ENCODE assay signal across 20 cellular contexts in the genomic region with DNA sequence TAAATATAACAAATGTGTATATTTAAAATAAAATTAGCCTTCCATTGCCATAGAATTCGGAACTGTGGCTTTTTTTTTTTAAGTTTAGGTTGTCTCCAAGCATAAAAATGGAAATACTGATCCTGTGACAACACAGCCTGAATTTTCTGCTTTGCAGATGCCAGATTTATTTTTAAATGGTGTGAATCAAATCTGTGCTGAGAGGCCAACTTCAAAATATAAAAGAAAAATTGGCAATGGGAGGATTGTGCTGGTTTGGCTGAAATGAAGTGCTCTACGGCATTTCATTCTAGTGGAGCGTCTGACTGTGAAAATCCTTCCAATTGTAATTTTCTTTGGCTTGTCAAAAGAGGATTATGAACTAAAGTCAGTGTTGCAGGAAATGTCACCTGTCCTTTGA.
"Had no signal": no experiment of that assay in that cellular context is flagged by ENCODE, and none has a peak within 500 bp of the region (broad histone marks: within the 10 kb centered on the region; RNA-seq: fewer than 3 reads in every experiment).

No MANE protein-coding gene starts in this region.

- H3K27ac Mint-ChIP-seq: activated CD4-positive, alpha-beta T cell treated with anti-CD3 and anti-CD28 coated beads, Interleukin-2, amount 10 ng/mL, durations not matched to agents 7 days and 5 days; activated CD8-positive, alpha-beta T cell treated with anti-CD3 and anti-CD28 coated beads for 36 hours; activated naive CD8-positive, alpha-beta T cell treated with anti-CD3 and anti-CD28 coated beads for 36 hours; activated T-helper 2 cell treated with anti-CD3 and anti-CD28 coated beads, Interferon-gamma antibody, Interleukin-2, Interleukin-4, amounts not matched to agents 10 μg/mL and 5 μg/mL and 100 μg/mL, durations not matched to agents 14 hours and 24 hours and 36 hours; endodermal cell; mesothelial cell of epicardium; nephron progenitor cell; T-cell; T-helper 2 cell treated with Interferon-gamma antibody and Interleukin-4, amounts not matched to agents 5 μg/mL and 100 μg/mL, for 36 hours had no signal

- H3K4me2 ChIP-seq: smooth muscle cell had no signal

- DNase-seq: activated CD4-positive, alpha-beta T cell treated with anti-CD3 and anti-CD28 coated beads, Interleukin-2, amount 10 ng/mL, durations not matched to agents 7 days and 5 days; activated CD4-positive, CD25-positive, alpha-beta regulatory T cell treated with anti-CD3 and anti-CD28 coated beads, Interleukin-2, amount 50 U/mL, for 72 hours; activated CD8-positive, alpha-beta T cell treated with anti-CD3 and anti-CD28 coated beads for 36 hours; activated naive CD4-positive, alpha-beta T cell treated with Interleukin-2 at 50 U/mL for 16 hours; activated naive CD8-positive, alpha-beta T cell treated with anti-CD3 and anti-CD28 coated beads for 36 hours; cortex of kidney; endodermal cell; left lung; nephron progenitor cell; posterior cingulate gyrus; stimulated activated CD4-positive, alpha-beta T cell treated with anti-CD3 and anti-CD28 coated beads, Interleukin-2, amount 100 ng/mL, for 48 hours; stimulated activated naive CD4-positive, alpha-beta T cell; T-cell; tibial artery; WERI-Rb-1 had no signal

- H3K27me3 Mint-ChIP-seq: activated CD4-positive, alpha-beta T cell treated with anti-CD3 and anti-CD28 coated beads, Interleukin-2, amount 10 ng/mL, durations not matched to agents 7 days and 5 days; activated CD8-positive, alpha-beta T cell treated with anti-CD3 and anti-CD28 coated beads for 36 hours; activated naive CD8-positive, alpha-beta T cell treated with anti-CD3 and anti-CD28 coated beads for 36 hours; T-cell had no signal

- H3K27me3 ChIP-seq: left lung, tibial artery had no signal

- ATAC-seq: activated CD8-positive, alpha-beta T cell treated with anti-CD3 and anti-CD28 coated beads for 36 hours; left lung; sciatic nerve; T-cell had no signal

- H3K4me3 Mint-ChIP-seq: activated CD4-positive, alpha-beta T cell treated with anti-CD3 and anti-CD28 coated beads, Interleukin-2, amount 10 ng/mL, durations not matched to agents 7 days and 5 days; activated CD8-positive, alpha-beta T cell treated with anti-CD3 and anti-CD28 coated beads for 36 hours; activated naive CD8-positive, alpha-beta T cell treated with anti-CD3 and anti-CD28 coated beads for 36 hours; endodermal cell; mesothelial cell of epicardium; nephron progenitor cell; T-cell; T-helper 2 cell treated with Interferon-gamma antibody and Interleukin-4, amounts not matched to agents 5 μg/mL and 100 μg/mL, for 36 hours had no signal

- H3K27ac ChIP-seq: left lung, WERI-Rb-1 had no signal

- H3K4me1 Mint-ChIP-seq: activated CD4-positive, alpha-beta T cell treated with anti-CD3 and anti-CD28 coated beads, Interleukin-2, amount 10 ng/mL, durations not matched to agents 7 days and 5 days; activated naive CD8-positive, alpha-beta T cell treated with anti-CD3 and anti-CD28 coated beads for 36 hours; endodermal cell; nephron progenitor cell; T-cell had no signal

- H3K36me3 Mint-ChIP-seq: activated naive CD8-positive, alpha-beta T cell treated with anti-CD3 and anti-CD28 coated beads for 36 hours; mesothelial cell of epicardium; T-cell had no signal

- H3K9me3 Mint-ChIP-seq: mesothelial cell of epicardium had no signal

- H3K4me3 ChIP-seq: left lung, smooth muscle cell, tibial artery had no signal

- H3K36me3 ChIP-seq: left lung, tibial artery, WERI-Rb-1 had no signal
